In genomic region chr22:38030311-38031133, GRCh38 we compare ENCODE assay signal across 18 cellular contexts. TPM values are rescaled to one million over a fixed set of nuclear protein-coding genes. Genes with fewer than 3 reads are reported as not detected.
DNase-seq lines count a peak whose midpoint lies in the region; ATAC-seq and TF ChIP-seq lines count a peak whose summit lies in the region.
"Had no signal": no experiment of that assay in that cellular context is flagged by ENCODE, and none has a peak within 500 bp of the region (broad histone marks: within the 10 kb centered on the region; RNA-seq: fewer than 3 reads in every experiment).

No MANE protein-coding gene starts in this region.

- TF ChIP-seq CTCF in breast epithelium (IDR thresholded peaks at IDR 0.05) (no peak), mammary epithelial cell (conservative IDR thresholded peaks at IDR 0.05 in 1 of 2, IDR thresholded peaks at IDR 0.05 in 1 of 2; ENCODE audit: extremely low read depth in 1 of 2, insufficient read depth in 1 of 2, low read depth in 1 of 2, low read length in 2 of 2) (no peak), brain (conservative IDR thresholded peaks at IDR 0.05) (no peak)

- H3K4me2 ChIP-seq in mammary epithelial cell (ENCODE audit: insufficient read depth, low read depth, low read length), result no peak overlapping the region

- CTCF ChIA-PET in mammary epithelial cell (lab: Charles Lee; ENCODE audit: low non-redundant PET), result no interaction called here

- no peaks in the 10 kb centered on the region for H3K27me3 ChIP-seq in breast epithelium
- H3K27me3 ChIP-seq in mammary epithelial cell (ENCODE audit: insufficient read depth, low read length), result peaks cover 2% of the 10 kb centered on the region
- H3K27me3 ChIP-seq: upper lobe of left lung had no signal

- peak; percentile 94 for ATAC-seq in left colon
- ATAC-seq: left lobe of liver; stimulated activated naive B cell treated with anti-CD40 and anti-IgM and Interleukin-4, amounts not matched to agents 10 μg/mL and 1 μg/mL and 100 μg/mL, for 72 hours had no signal

- DNase-seq in breast epithelium (ENCODE audit: low spot score in 2 of 2) (no peak), mammary epithelial cell (no peak), left colon (peak; percentile 48 to 61), substantia nigra (lab: John Stamatoyannopoulos, UW) (no peak), NCI-H1417 treated with DMSO at 0.1 percent for 48 hours (lab: John Stamatoyannopoulos, UW) (no peak), NCI-H1694 (lab: John Stamatoyannopoulos, UW) (no peak)
- DNase-seq in stimulated activated CD4-positive, alpha-beta T cell treated with anti-CD3 and anti-CD28 coated beads, Interleukin-4, amount 100 ng/mL, for 4 hours, result no peak
- DNase-seq: 8988T; activated CD4-positive, alpha-beta T cell treated with anti-CD3 and anti-CD28 coated beads, Interleukin-2, amount 50 U/mL, for 48 hours; activated T-cell treated with anti-CD3 and anti-CD28 coated beads, Interleukin-2, amount 50 U/mL, for 24 hours; effector memory CD4-positive, alpha-beta T cell; NCI-H748 treated with DMSO at 0.1 percent for 48 hours; stimulated activated naive B cell treated with anti-CD40 and anti-IgM and Interleukin-4, amounts not matched to agents 10 μg/mL and 1 μg/mL and 100 μg/mL, for 72 hours had no signal

- H3K4me3 ChIP-seq in breast epithelium (no peak overlapping the region), mammary epithelial cell (replicated peaks in 1 of 3; ENCODE audit: insufficient read depth in 1 of 3, low read depth in 2 of 3, low read length in 3 of 3) (no peak overlapping the region)
- H3K4me3 ChIP-seq: upper lobe of left lung had no signal

- H3K9me3 ChIP-seq in breast epithelium, result no peaks in the 10 kb centered on the region
- H3K9me3 ChIP-seq in mammary epithelial cell (replicated peaks; ENCODE audit: insufficient read depth, low read length), result no peaks in the 10 kb centered on the region
- H3K9me3 ChIP-seq: upper lobe of left lung had no signal

- peak overlapping the region; percentile 24 to 90 (median 60) for H3K27ac Mint-ChIP-seq in brain
- H3K27ac Mint-ChIP-seq: activated naive CD4-positive, alpha-beta T cell treated with anti-CD3 and anti-CD28 coated beads, Interleukin-2, amount 50 U/mL, for 24 hours; activated T-cell treated with anti-CD3 and anti-CD28 coated beads, Interleukin-2, amount 50 U/mL, for 24 hours; stimulated activated naive B cell treated with anti-CD40 and anti-IgM and Interleukin-4, amounts not matched to agents 10 μg/mL and 1 μg/mL and 100 μg/mL, for 72 hours had no signal

- no peak overlapping the region for H3K4me3 Mint-ChIP-seq in brain
- H3K4me3 Mint-ChIP-seq: activated naive CD4-positive, alpha-beta T cell treated with anti-CD3 and anti-CD28 coated beads, Interleukin-2, amount 50 U/mL, for 24 hours; activated T-cell treated with anti-CD3 and anti-CD28 coated beads, Interleukin-2, amount 50 U/mL, for 24 hours; stimulated activated naive B cell treated with anti-CD40 and anti-IgM and Interleukin-4, amounts not matched to agents 10 μg/mL and 1 μg/mL and 100 μg/mL, for 72 hours had no signal

- TF ChIP-seq POLR2A in breast epithelium (IDR thresholded peaks at IDR 0.05), result no peak

- dilution Hi-C loops in mammary epithelial cell (cut with HindIII; ENCODE audit: low sequenced_read_pairs), result loop anchor here (5.0 kb wide), 1 partner anchor 73 kb away; no protein-coding TSS in a partner anchor

- WGBS in mammary epithelial cell (ENCODE audit: low coverage, missing lambda C conversion rate), result 74% methylated on average over 9 of the region's 16 CpGs

- no TSS peak for BruUV-seq in mammary epithelial cell (replicated peaks; lab: Mats Ljungman, UMichigan)

- H3K9ac ChIP-seq in mammary epithelial cell (ENCODE audit: insufficient read depth, low read length), result no peak overlapping the region

- no peaks in the 10 kb centered on the region for H3K36me3 Mint-ChIP-seq in brain
- H3K36me3 Mint-ChIP-seq: activated naive CD4-positive, alpha-beta T cell treated with anti-CD3 and anti-CD28 coated beads, Interleukin-2, amount 50 U/mL, for 24 hours had no signal

- H3K4me1 Mint-ChIP-seq in brain, result peaks cover 96% of the 10 kb centered on the region
- H3K4me1 Mint-ChIP-seq: activated naive CD4-positive, alpha-beta T cell treated with anti-CD3 and anti-CD28 coated beads, Interleukin-2, amount 50 U/mL, for 24 hours had no signal

- H3K36me3 ChIP-seq in breast epithelium, result no peaks in the 10 kb centered on the region
- H3K36me3 ChIP-seq in mammary epithelial cell (ENCODE audit: insufficient read depth, low read length), result no peaks in the 10 kb centered on the region
- H3K36me3 ChIP-seq: upper lobe of left lung had no signal

- intact Hi-C loops in breast epithelium (cut with DNase I; ENCODE audit: low total_unique reads) (loop anchor here (10.0 kb wide), 1 partner anchor 46 kb away; the partner anchor contains the start of gene SOX10), mammary epithelial cell (cut with micrococcal nuclease) (no loop called here), left colon (cut with DNase I, micrococcal nuclease) (no loop called here)

- H3K27me3 Mint-ChIP-seq in brain, result peaks cover 3% of the 10 kb centered on the region
- H3K27me3 Mint-ChIP-seq: activated naive CD4-positive, alpha-beta T cell treated with anti-CD3 and anti-CD28 coated beads, Interleukin-2, amount 50 U/mL, for 24 hours; activated T-cell treated with anti-CD3 and anti-CD28 coated beads, Interleukin-2, amount 50 U/mL, for 24 hours; stimulated activated naive B cell treated with anti-CD40 and anti-IgM and Interleukin-4, amounts not matched to agents 10 μg/mL and 1 μg/mL and 100 μg/mL, for 72 hours had no signal

- no peak overlapping the region for H2AFZ ChIP-seq in mammary epithelial cell (ENCODE audit: low read depth, low read length)

- no peaks in the 10 kb centered on the region for H3K9me3 Mint-ChIP-seq in brain
- H3K9me3 Mint-ChIP-seq: activated naive CD4-positive, alpha-beta T cell treated with anti-CD3 and anti-CD28 coated beads, Interleukin-2, amount 50 U/mL, for 24 hours; activated T-cell treated with anti-CD3 and anti-CD28 coated beads, Interleukin-2, amount 50 U/mL, for 24 hours; stimulated activated naive B cell treated with anti-CD40 and anti-IgM and Interleukin-4, amounts not matched to agents 10 μg/mL and 1 μg/mL and 100 μg/mL, for 72 hours had no signal

- H3K4me1 ChIP-seq in breast epithelium (peaks cover 15 to 42% of the 10 kb centered on the region in 2 donors), mammary epithelial cell (ENCODE audit: insufficient read depth, low read length) (peaks cover 18% of the 10 kb centered on the region)

- in situ Hi-C loops in mammary epithelial cell (cut with MboI; ENCODE audit: low sequenced_read_pairs in 2 of 2), result no loop called here

- no peaks in the 10 kb centered on the region for H3K79me2 ChIP-seq in mammary epithelial cell (ENCODE audit: insufficient read depth, low read length)

- H4K20me1 ChIP-seq in mammary epithelial cell (ENCODE audit: insufficient read depth, low read length), result no peaks in the 10 kb centered on the region

- peak overlapping the region; percentile 72 to 96 for H3K27ac ChIP-seq in breast epithelium
- H3K27ac ChIP-seq in mammary epithelial cell (ENCODE audit: insufficient read depth, low read depth, low read length), result no peak overlapping the region
- H3K27ac ChIP-seq in substantia nigra (ENCODE audit: low read depth, low read length, poor library complexity, severe bottlenecking), result peak overlapping the region; percentile 100
- H3K27ac ChIP-seq: upper lobe of left lung had no signal

RNA-seq across cellular contexts. Expression of gene PICK1, which starts 26.7 kb away (rescaled TPM):
- 10 to 100 TPM; 42.0 to 61.3 (median 49.9) TPM for total RNA-seq in breast epithelium
- total RNA-seq in mammary epithelial cell, result 10 to 100 TPM; 38.8 to 40.7 TPM
- polyA plus RNA-seq in mammary epithelial cell, result 35.4 TPM
- polyA minus RNA-seq in mammary epithelial cell, result 33.2 TPM
- polyA plus RNA-seq in brain (ENCODE audit: insufficient read depth, low read depth, low replicate concordance), result 36.2 TPM
- total RNA-seq in left colon, result 10 to 100 TPM; 34.3 to 40.4 TPM

RNA-seq across cellular contexts. Expression of gene SOX10, which starts 46.2 kb away (rescaled TPM):
- 100 to 1,000 TPM in 1 of 3 donors, 10 to 100 TPM in 1, under 1 TPM in 1; 0.16 to 101 (median 24.9) TPM for total RNA-seq in breast epithelium
- 10 to 100 TPM in 1 of 2 donors, not detected in 1; 10.7 TPM for total RNA-seq in mammary epithelial cell
- polyA plus RNA-seq in mammary epithelial cell, result not detected
- polyA minus RNA-seq in mammary epithelial cell, result not detected
- 81.2 TPM for polyA plus RNA-seq in brain (ENCODE audit: insufficient read depth, low read depth, low replicate concordance)
- total RNA-seq in left colon, result 1 to 10 TPM; 1.5 to 3.7 TPM
- polyA plus RNA-seq: BJ had no signal

RNA-seq across cellular contexts. Expression of gene SLC16A8, which starts 53.5 kb away (rescaled TPM):
- total RNA-seq in breast epithelium (1 to 10 TPM in 1 of 3 donors, under 1 TPM in 1, not detected in 1; 0.33 to 1.3 TPM), mammary epithelial cell (not detected), left colon (not detected)
- polyA plus RNA-seq in mammary epithelial cell (not detected), brain (ENCODE audit: insufficient read depth, low read depth, low replicate concordance) (1.2 TPM)
- polyA minus RNA-seq in mammary epithelial cell, result not detected
- total RNA-seq: left lobe of liver had no signal

Comparison
In these comparisons a context has a peak if more than half of its experiments do, and no peak if none do; other contexts are left out.
1. DNase-seq: peak in left colon (2 of 2); none in breast epithelium (0 of 2), mammary epithelial cell (single experiment), substantia nigra (0 of 49), NCI-H1417 treated with DMSO at 0.1 percent for 48 hours (single experiment), NCI-H1694 (single experiment) and stimulated activated CD4-positive, alpha-beta T cell treated with anti-CD3 and anti-CD28 coated beads, Interleukin-4, amount 100 ng/mL, for 4 hours (0 of 2).